Comparison of ENCODE assay signal across 11 cellular contexts in the genomic region with DNA sequence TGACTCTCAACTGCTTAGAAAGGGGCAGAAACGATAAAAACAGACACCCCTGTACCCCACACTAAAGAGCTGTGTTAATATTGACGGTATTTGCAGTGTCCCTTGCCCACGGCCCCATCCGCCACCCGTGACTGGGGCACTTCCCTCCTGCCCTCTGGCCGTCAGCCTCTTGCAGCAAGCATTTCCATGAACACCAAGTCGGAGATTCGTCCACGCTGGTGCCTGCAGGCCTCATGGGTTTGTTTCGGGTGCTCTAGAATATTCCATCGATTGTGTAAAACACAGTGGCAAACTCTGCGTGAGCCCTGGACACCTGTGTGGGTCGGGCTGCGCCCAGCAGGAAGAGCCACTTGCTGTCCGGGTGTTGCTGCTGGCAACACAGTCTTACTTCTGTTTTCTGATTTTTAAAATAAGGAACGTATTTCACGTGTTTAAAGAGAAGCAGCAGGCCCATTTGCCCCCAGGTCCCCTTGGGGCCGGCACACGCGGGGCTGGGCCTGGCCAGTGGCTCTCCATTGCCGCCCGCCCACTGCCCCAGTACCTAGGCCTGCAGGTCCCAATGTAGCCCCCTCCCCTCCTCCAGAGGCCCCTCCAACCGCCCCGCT. TPM values are rescaled to one million over a fixed set of nuclear protein-coding genes. Genes with fewer than 3 reads are reported as not detected.
A peak's percentile ranks its signal among the peaks of the same experiment; 100 is the strongest.
DNase-seq lines count a peak whose midpoint lies in the region; ATAC-seq, FAIRE-seq and TF ChIP-seq lines count a peak whose summit lies in the region.
"Had no signal": no experiment of that assay in that cellular context is flagged by ENCODE, and none has a peak within 500 bp of the region (broad histone marks: within the 10 kb centered on the region; RNA-seq: fewer than 3 reads in every experiment).

No MANE protein-coding gene starts in this region.

- TF ChIP-seq POLR2A in GM12891 (IDR thresholded peaks at IDR 0.05; ENCODE audit: low read depth, low read length): no peak
- no peak for TF ChIP-seq POLR2A in tibial nerve (IDR thresholded peaks at IDR 0.05)

- H3K27ac Mint-ChIP-seq in central memory CD8-positive, alpha-beta T cell (ENCODE audit: low read depth): peak overlapping the region; percentile 76
- peak overlapping the region; percentile 22 for H3K27ac Mint-ChIP-seq in progenitor cell of endocrine pancreas
- no peak overlapping the region for H3K27ac Mint-ChIP-seq in T-cell

- H3K9me3 Mint-ChIP-seq in central memory CD8-positive, alpha-beta T cell: no peaks in the 10 kb centered on the region
- H3K9me3 Mint-ChIP-seq in progenitor cell of endocrine pancreas (ENCODE audit: low read depth) (no peaks in the 10 kb centered on the region), T-cell (no peaks in the 10 kb centered on the region)

- POLR2A ChIA-PET in T-cell (lab: Charles Lee): no interaction called here

- no peak for ATAC-seq in central memory CD8-positive, alpha-beta T cell (replicated peaks; ENCODE audit: extremely low read depth, poor library complexity, severe bottlenecking)
- no peak for ATAC-seq in T-cell (replicated peaks in 1 of 4)
- ATAC-seq: left lobe of liver had no signal

- TF ChIP-seq CTCF in progenitor cell of endocrine pancreas (IDR thresholded peaks at IDR 0.05; ENCODE audit: unreplicated experiment): no peak
- TF ChIP-seq CTCF in tibial nerve (IDR thresholded peaks at IDR 0.05): no peak

- H3K4me3 ChIP-seq in HUES48 (ENCODE audit: low read depth, low read length) (no peak overlapping the region), tibial nerve (peak overlapping the region in 1 of 4 donors; percentile 16)

- H3K4me3 Mint-ChIP-seq in central memory CD8-positive, alpha-beta T cell: no peak overlapping the region
- H3K4me3 Mint-ChIP-seq in progenitor cell of endocrine pancreas (ENCODE audit: low read depth): no peak overlapping the region
- no peak overlapping the region for H3K4me3 Mint-ChIP-seq in T-cell

- H3K36me3 ChIP-seq in HUES48 (ENCODE audit: control insufficient read depth, insufficient read depth, low read length) (peaks cover 35% of the 10 kb centered on the region), tibial nerve (peaks cover 0 to 96% (median 10%) of the 10 kb centered on the region in 3 donors)

- FAIRE-seq in GM12891 (lab: Jason Lieb, UNC): no peak

- peaks cover 9% of the 10 kb centered on the region; the same call in 1 of the 2 replicates for H3K4me1 ChIP-seq in HUES48 (ENCODE audit: control insufficient read depth, insufficient read depth, low read length)
- H3K4me1 ChIP-seq in tibial nerve: peaks cover 0 to 30% (median 8%) of the 10 kb centered on the region in 4 donors

- H3K4me1 Mint-ChIP-seq in central memory CD8-positive, alpha-beta T cell: no peaks in the 10 kb centered on the region
- no peaks in the 10 kb centered on the region for H3K4me1 Mint-ChIP-seq in progenitor cell of endocrine pancreas (ENCODE audit: low read depth)
- peaks cover 0 to 5% (median 4%) of the 10 kb centered on the region in 3 donors for H3K4me1 Mint-ChIP-seq in T-cell

- no peak for DNase-seq in GM12891 (ENCODE audit: insufficient read length, low spot score)
- no peak for DNase-seq in central memory CD8-positive, alpha-beta T cell (ENCODE audit: low spot score in 2 of 2)
- DNase-seq in progenitor cell of endocrine pancreas (ENCODE audit: low spot score, unreplicated experiment): no peak
- no peak for DNase-seq in tibial nerve (ENCODE audit: low spot score in 2 of 2)
- DNase-seq in RKO (ENCODE audit: low spot score): no peak
- DNase-seq in T-cell: no peak
- DNase-seq: DMS 273 treated with DMSO at 0.1 percent for 48 hours, MM.1S, NCI-H510A treated with DMSO at 0.1 percent for 48 hours had no signal

- TF ChIP-seq EP300 in tibial nerve (IDR thresholded peaks at IDR 0.05): peak in 1 of 2 donors; percentile 12

- H3K27me3 ChIP-seq in HUES48 (ENCODE audit: control insufficient read depth, insufficient read depth, low read length) (no peaks in the 10 kb centered on the region), tibial nerve (no peaks in the 10 kb centered on the region)

- CTCF ChIA-PET in T-cell (lab: Charles Lee): no interaction called here

- H3K27ac ChIP-seq in HUES48 (ENCODE audit: low read depth, low read length) (peak overlapping the region; percentile 42), tibial nerve (peak overlapping the region in 2 of 4 donors; percentile 86)

- peaks cover 6% of the 10 kb centered on the region for H3K36me3 Mint-ChIP-seq in central memory CD8-positive, alpha-beta T cell (ENCODE audit: insufficient read depth)
- H3K36me3 Mint-ChIP-seq in progenitor cell of endocrine pancreas (ENCODE audit: insufficient read depth) (peaks cover 6% of the 10 kb centered on the region), T-cell (no peaks in the 10 kb centered on the region)

- no peaks in the 10 kb centered on the region for H3K27me3 Mint-ChIP-seq in central memory CD8-positive, alpha-beta T cell
- H3K27me3 Mint-ChIP-seq in progenitor cell of endocrine pancreas (no peaks in the 10 kb centered on the region), T-cell (no peaks in the 10 kb centered on the region)

- H3K9me3 ChIP-seq in HUES48 (ENCODE audit: control insufficient read depth, insufficient read depth, low read length) (no peaks in the 10 kb centered on the region), tibial nerve (no peaks in the 10 kb centered on the region)

- WGBS in tibial nerve, 2 donors: 71 to 73% methylated on average over 24 of the region's 24 CpGs

- no peak overlapping the region for H3K9ac ChIP-seq in HUES48 (ENCODE audit: low read depth, low read length)

TF ChIP-seq in GM12891, 5 proteins besides CTCF, POLR2A, EP300 and RAD21:
- peak; percentile 46; the same call in 1 of the 2 replicates for TF ChIP-seq POLR2AphosphoS5 (IDR thresholded peaks at IDR 0.05; ENCODE audit: low read depth, low read length)
- TF ChIP-seq PAX5 (IDR thresholded peaks at IDR 0.05; ENCODE audit: insufficient read depth, low read length, severe bottlenecking): no peak
- no peak for TF ChIP-seq POU2F2 (IDR thresholded peaks at IDR 0.05; ENCODE audit: low read depth, low read length)
- TF ChIP-seq TAF1 (IDR thresholded peaks at IDR 0.05; ENCODE audit: low read depth, low read length): no peak
TF ChIP-seq in GM12891: peak in this region for 1.

RNA-seq across cellular contexts. Expression of gene CYBC1, which starts 10.1 kb away (rescaled TPM):
- polyA plus RNA-seq in GM12891 (2012; ENCODE audit: low read depth, missing spikeins): 104 TPM
- 109 and 117 TPM in 2 replicates for total RNA-seq in progenitor cell of endocrine pancreas
- total RNA-seq in tibial nerve: 100 to 1,000 TPM in 2 of 4 donors, 10 to 100 TPM in 2; 45.4 to 106 (median 86.4) TPM
- 100 to 1,000 TPM; 148 to 274 (median 262) TPM for total RNA-seq in T-cell

RNA-seq across cellular contexts. Expression of gene NARF, which starts 18.1 kb away (rescaled TPM):
- 119 TPM for polyA plus RNA-seq in GM12891 (2012; ENCODE audit: low read depth, missing spikeins)
- total RNA-seq in progenitor cell of endocrine pancreas (86.9 and 94.0 TPM in 2 replicates), tibial nerve (10 to 100 TPM; 25.8 to 79.2 (median 59.9) TPM), T-cell (100 to 1,000 TPM in 3 of 5 donors, 10 to 100 TPM in 2; 85.7 to 113 (median 101) TPM)

RNA-seq across cellular contexts. Expression of gene OGFOD3, which starts 22.1 kb away (rescaled TPM):
- polyA plus RNA-seq in GM12891 (2012; ENCODE audit: low read depth, missing spikeins): 9.9 TPM
- total RNA-seq in progenitor cell of endocrine pancreas (31.3 and 31.4 TPM in 2 replicates), tibial nerve (10 to 100 TPM; 23.7 to 51.6 (median 40.7) TPM), T-cell (10 to 100 TPM; 22.0 to 32.2 (median 29.2) TPM)

RNA-seq across cellular contexts. Expression of gene HEXD, which starts 22.3 kb away (rescaled TPM):
- 7.6 TPM for polyA plus RNA-seq in GM12891 (2012; ENCODE audit: low read depth, missing spikeins)
- total RNA-seq in progenitor cell of endocrine pancreas: 76.7 and 86.4 TPM in 2 replicates
- total RNA-seq in tibial nerve: 100 to 1,000 TPM in 1 of 4 donors, 10 to 100 TPM in 3; 65.6 to 143 (median 95.1) TPM
- 100 to 1,000 TPM in 3 of 5 donors, 10 to 100 TPM in 2; 51.2 to 128 (median 113) TPM for total RNA-seq in T-cell

Comparison
In these comparisons a context has a peak if more than half of its experiments do, and no peak if none do; other contexts are left out.
1. H3K27ac Mint-ChIP-seq: peak in central memory CD8-positive, alpha-beta T cell (single experiment) and progenitor cell of endocrine pancreas (single experiment); none in T-cell (0 of 2).